ENCODE assay signal across 21 cellular contexts in genomic region chr10:131264110-131264788, GRCh38. TPM values are rescaled to one million over a fixed set of nuclear protein-coding genes. Genes with fewer than 3 reads are reported as not detected.
DNase-seq lines count a peak whose midpoint lies in the region; ATAC-seq, FAIRE-seq and TF ChIP-seq lines count a peak whose summit lies in the region.
"Had no signal": no experiment of that assay in that cellular context is flagged by ENCODE, and none has a peak within 500 bp of the region (broad histone marks: within the 10 kb centered on the region; RNA-seq: fewer than 3 reads in every experiment).

No MANE protein-coding gene starts in this region.

- no peak overlapping the region for H2BK5ac ChIP-seq in H1 (ENCODE audit: low read depth, low read length)

- no peak overlapping the region for H3K9ac ChIP-seq in BLaER1
- no peak overlapping the region for H3K9ac ChIP-seq in H1 (replicated peaks in 1 of 4; ENCODE audit: extremely low read depth in 1 of 4, low read depth in 3 of 4, low read length in 3 of 4)
- H3K9ac ChIP-seq: BLaER1 treated with 17β-estradiol and CSF1 and Interleukin-3, amounts not matched to agents 10 nM and 100 nM had no signal

- no peak for TF ChIP-seq POLR2A in H1 (IDR thresholded peaks at IDR 0.05; ENCODE audit: control extremely low read depth in 1 of 2, low read depth in 2 of 2, low read length in 2 of 2)

- H3K4me3 ChIP-seq in BLaER1 (no peak overlapping the region), H1 (ENCODE audit: extremely low read depth in 1 of 4, insufficient read depth in 2 of 4, low read depth in 3 of 4, low read length in 4 of 4) (no peak overlapping the region), tibial artery (no peak overlapping the region)
- H3K4me3 ChIP-seq: BLaER1 treated with 17β-estradiol and CSF1 and Interleukin-3, amounts not matched to agents 10 nM and 100 nM; GM12878 had no signal

- no peak overlapping the region for H2BK20ac ChIP-seq in H1 (ENCODE audit: low read length)

- H3K36me3 ChIP-seq in BLaER1 (peaks cover 86% of the 10 kb centered on the region), H1 (ENCODE audit: control insufficient read depth in 2 of 4, insufficient read depth in 4 of 4, low read length in 3 of 4) (no peaks in the 10 kb centered on the region), tibial artery (no peaks in the 10 kb centered on the region)

- TF ChIP-seq CTCF in H1 (IDR thresholded peaks at IDR 0.05; ENCODE audit: control extremely low read depth in 1 of 3, insufficient read depth in 1 of 3, low read depth in 1 of 3, low read length in 3 of 3) (no peak), tibial artery (IDR thresholded peaks at IDR 0.05) (no peak)

- intact Hi-C loops in tibial artery (cut with DNase I; ENCODE audit: low total_unique reads), result no loop called here
- intact Hi-C loops in cardiac septum (cut with DNase I), result no loop called here

- H2BK15ac ChIP-seq in H1 (ENCODE audit: low read length), result no peak overlapping the region

- POLR2A ChIA-PET in H1 (lab: Charles Lee; ENCODE audit: partially characterized antibody), result no interaction called here

- H3K79me2 ChIP-seq in H1 (ENCODE audit: control insufficient read depth in 1 of 2, insufficient read depth in 2 of 2, low read length in 2 of 2), result no peaks in the 10 kb centered on the region

- H2AK5ac ChIP-seq in H1 (ENCODE audit: low read depth, low read length), result no peak overlapping the region

- H3K27me3 ChIP-seq in BLaER1, result no peaks in the 10 kb centered on the region
- H3K27me3 ChIP-seq in H1 (replicated peaks in 1 of 4; ENCODE audit: control insufficient read depth in 3 of 4, extremely low read depth in 1 of 4, insufficient read depth in 3 of 4, low read length in 3 of 4), result no peaks in the 10 kb centered on the region
- H3K27me3 ChIP-seq in tibial artery, result no peaks in the 10 kb centered on the region
- H3K27me3 ChIP-seq: BLaER1 treated with 17β-estradiol and CSF1 and Interleukin-3, amounts not matched to agents 10 nM and 100 nM had no signal

- no peaks in the 10 kb centered on the region for H3K23me2 ChIP-seq in H1 (ENCODE audit: low read depth, low read length)

- H2AFZ ChIP-seq in H1 (ENCODE audit: low read length), result no peak overlapping the region

- H4K5ac ChIP-seq in H1 (ENCODE audit: insufficient read length, low read depth, low read length), result no peak overlapping the region

- peak overlapping the region; percentile 50; the same call in 1 of the 2 replicates for H2BK12ac ChIP-seq in H1 (ENCODE audit: low read depth, low read length)

- CTCF ChIA-PET in H1 (lab: Charles Lee; ENCODE audit: partially characterized antibody), result interaction anchor here (1.1 kb wide), 1 partner anchor 18 kb away, joined by 3 read pairs; no protein-coding TSS in a partner anchor

- H3K27ac ChIP-seq in BLaER1 (peak overlapping the region; percentile 22; the same call in 1 of the 2 replicates), H1 (ENCODE audit: low read depth, low read length) (no peak overlapping the region), tibial artery (no peak overlapping the region)
- H3K27ac ChIP-seq: BLaER1 treated with 17β-estradiol and CSF1 and Interleukin-3, amounts not matched to agents 10 nM and 100 nM had no signal

- no peak for TF ChIP-seq RAD21 in H1 (IDR thresholded peaks at IDR 0.05 in 1 of 2, conservative IDR thresholded peaks at IDR 0.05 in 1 of 2; ENCODE audit: low read depth in 2 of 2, low read length in 2 of 2)

- no peak for TF ChIP-seq EP300 in H1 (IDR thresholded peaks at IDR 0.05; ENCODE audit: borderline replicate concordance in 1 of 2, low read depth in 2 of 2, low read length in 2 of 2)

- H3K14ac ChIP-seq in H1 (ENCODE audit: insufficient read length), result no peak overlapping the region

- H3K23ac ChIP-seq in H1 (ENCODE audit: insufficient read length), result no peak overlapping the region

- no peak overlapping the region for H2BK120ac ChIP-seq in H1 (replicated peaks; ENCODE audit: low read depth, low read length)

- no peak overlapping the region for H4K91ac ChIP-seq in H1 (replicated peaks; ENCODE audit: insufficient read length, low read length)

- H3K4me1 ChIP-seq in BLaER1, result peaks cover 39% of the 10 kb centered on the region
- no peaks in the 10 kb centered on the region; a peak in 1 of 7 replicates for H3K4me1 ChIP-seq in H1 (replicated peaks in 1 of 4; ENCODE audit: control insufficient read depth in 3 of 4, insufficient read depth in 4 of 4, low read length in 3 of 4)
- no peaks in the 10 kb centered on the region for H3K4me1 ChIP-seq in tibial artery

- FAIRE-seq in H1 (lab: Jason Lieb, UNC), result no peak
- FAIRE-seq: GM12878 had no signal

- peak overlapping the region; percentile 19; the same call in 1 of the 2 replicates for H4K8ac ChIP-seq in H1 (ENCODE audit: extremely low read depth, insufficient read depth, low read length)

- no peak overlapping the region for H3K18ac ChIP-seq in H1 (ENCODE audit: extremely low read depth, low read length)

- WGBS in H1 (ENCODE audit: extremely low coverage in 1 of 2, insufficient coverage in 1 of 2, insufficient read length in 1 of 2, insufficient replicate concordance in 2 of 2, low coverage in 1 of 2, low lambda C conversion rate in 2 of 2, missing lambda C conversion rate in 1 of 2), 2 experiments, result 88% methylated on average over 10 of the region's 11 CpGs; no CpG with 5 or more reads in 1 of the 2 experiments

- no peaks in the 10 kb centered on the region; the same call in 1 of the 2 replicates for H3K79me1 ChIP-seq in H1 (ENCODE audit: low read depth, low read length)

- H3K4ac ChIP-seq in H1 (replicated peaks; ENCODE audit: insufficient read length, low read depth, low read length), result no peak overlapping the region

- DNase-seq in H1 (ENCODE audit: low read depth in 1 of 2, low spot score in 2 of 2) (no peak), mesenteric fat pad (ENCODE audit: low spot score) (peak; percentile 69), tibial artery (peak; percentile 3 to 31), cardiac septum (ENCODE audit: low spot score) (no peak)
- DNase-seq: 8988T; CD8-positive, alpha-beta memory T cell; COR-L47; DMS 273 treated with DMSO at 0.1 percent for 48 hours; DMS53; DND-41; EL; GOT3; HCEC 1CT had no signal

- 0 out of 2 replicates have a peak overlapping the region, but pooled peaks have one; percentile 13 for H3K4me2 ChIP-seq in BLaER1
- no peak overlapping the region for H3K4me2 ChIP-seq in H1 (ENCODE audit: insufficient read depth in 1 of 2, low read depth in 2 of 2, low read length in 2 of 2)

- no peak overlapping the region for H3K56ac ChIP-seq in H1 (replicated peaks; ENCODE audit: insufficient read length, low read depth, low read length)

- no peak for ATAC-seq in HG03280 (IDR thresholded peaks at IDR 0.05; ENCODE audit: unreplicated experiment)
- no peak for ATAC-seq in HG03135 (IDR thresholded peaks at IDR 0.05; ENCODE audit: unreplicated experiment)
- ATAC-seq: GM12878 had no signal

- H3K9me3 ChIP-seq in BLaER1 (peaks cover 26% of the 10 kb centered on the region), H1 (ENCODE audit: insufficient read depth in 2 of 2, low read depth in 1 of 2, low read length in 1 of 2) (no peaks in the 10 kb centered on the region), tibial artery (peaks cover 0 to 9% (median 0%) of the 10 kb centered on the region in 3 donors)

- H4K20me1 ChIP-seq in BLaER1 (peaks cover 26% of the 10 kb centered on the region; the same call in 1 of the 2 replicates), H1 (replicated peaks in 1 of 2; ENCODE audit: control insufficient read depth in 1 of 2, insufficient read depth in 2 of 2, low read length in 2 of 2) (no peaks in the 10 kb centered on the region)

TF ChIP-seq in H1, 55 proteins besides CTCF, POLR2A, EP300 and RAD21:
- TF ChIP-seq HDAC6 (IDR thresholded peaks at IDR 0.05; ENCODE audit: low read depth, low read length) (no peak), SP1 (IDR thresholded peaks at IDR 0.05; ENCODE audit: low read depth, low read length) (no peak), KDM4A (IDR thresholded peaks at IDR 0.05; ENCODE audit: low read depth, low read length, severe bottlenecking) (no peak), TEAD4 (IDR thresholded peaks at IDR 0.05; ENCODE audit: low read depth, low read length) (no peak), RXRA (IDR thresholded peaks at IDR 0.05; ENCODE audit: insufficient read depth, low read depth, low read length) (no peak), CHD2 (IDR thresholded peaks at IDR 0.05; ENCODE audit: low read length) (no peak), SRF (IDR thresholded peaks at IDR 0.05; ENCODE audit: low read depth, low read length) (no peak), TCF12 (IDR thresholded peaks at IDR 0.05; ENCODE audit: low read depth, low read length) (no peak), KDM1A (IDR thresholded peaks at IDR 0.05; ENCODE audit: borderline replicate concordance, low read length) (no peak), SP2 (IDR thresholded peaks at IDR 0.05; ENCODE audit: low read length) (no peak), EZH2 (IDR thresholded peaks at IDR 0.05; ENCODE audit: low read depth, low read length, severe bottlenecking) (no peak), ATF3 (IDR thresholded peaks at IDR 0.05; ENCODE audit: insufficient read depth, low read depth, low read length) (no peak), RNF2 (IDR thresholded peaks at IDR 0.05; ENCODE audit: borderline replicate concordance, low read depth, low read length, missing control alignments, poor library complexity, severe bottlenecking) (no peak)

RNA-seq across cellular contexts. Expression of gene TCERG1L, which starts 47.3 kb away (rescaled TPM):
- total RNA-seq in H1 (2021; fragmentation: NEBNext Ultra II Directional; extraction: Animal tissue kit (Norgen Biotek cat#: 25700)), result 6.9 and 7.5 TPM in 2 replicates
- polyA plus RNA-seq in H1 (2011; rRNA removed), result 3.6 and 3.9 TPM in 2 replicates
- polyA plus RNA-seq in H1 (2011; cell fraction: cytosol; rRNA removed), result 3.9 TPM
- 5.2 TPM for polyA plus RNA-seq in H1 (2011; cell fraction: nucleus; rRNA removed)
- polyA plus RNA-seq in H1 (2012, experiment 1 of 2), result 4.0 to 5.7 TPM (median 4.6 TPM) in 4 replicates
- 5.6 TPM for polyA plus RNA-seq in H1 (2012, experiment 2 of 2)
- polyA plus RNA-seq in H1 (2013, experiment 1 of 2), result 6.2 TPM
- polyA plus RNA-seq in H1 (2013, experiment 2 of 2), result 7.1 TPM
- polyA minus RNA-seq in H1 (2011; rRNA and poly(A)+ RNA removed), result 1.6 and 2.1 TPM in 2 replicates
- 1.1 TPM for polyA minus RNA-seq in H1 (2011; cell fraction: cytosol; rRNA and poly(A)+ RNA removed)
- 4.4 TPM for polyA minus RNA-seq in H1 (2011; cell fraction: nucleus; rRNA and poly(A)+ RNA removed)
- total RNA-seq in mesenteric fat pad (not detected), cardiac septum (not detected)
- total RNA-seq: G401, GM12878, HT-29 had no signal
- polyA plus RNA-seq: AG04450, GM12878 had no signal

Comparison
In these comparisons a context has a peak if more than half of its experiments do, and no peak if none do; other contexts are left out.
1. DNase-seq: peak in mesenteric fat pad (single experiment) and tibial artery (2 of 2); none in H1 (0 of 2) and cardiac septum (single experiment).